In genomic region chr17:29732209-29732608, GRCh38 we compare ENCODE assay signal across 1 cellular context.
TF ChIP-seq lines count a peak whose summit lies in the region.

No MANE protein-coding gene starts in this region.

TF ChIP-seq in HCT116, 20 proteins besides CTCF, POLR2A, EP300 and RAD21:
- TF ChIP-seq ZBTB33 (IDR thresholded peaks at IDR 0.05; ENCODE audit: extremely low read depth, insufficient replicate concordance, low read length) (no peak), CBX3 (IDR thresholded peaks at IDR 0.05; ENCODE audit: low read depth) (no peak), POLR2AphosphoS5 (IDR thresholded peaks at IDR 0.05; ENCODE audit: low read depth, low read length) (no peak), MAX (IDR thresholded peaks at IDR 0.05) (no peak), SRF (IDR thresholded peaks at IDR 0.05; ENCODE audit: low read depth) (no peak), ZFX (IDR thresholded peaks at IDR 0.05) (no peak), FOSL1 (IDR thresholded peaks at IDR 0.05; ENCODE audit: low read depth) (no peak), REST (IDR thresholded peaks at IDR 0.05; ENCODE audit: low read depth) (no peak), ATF3 (IDR thresholded peaks at IDR 0.05) (no peak), YY1 (IDR thresholded peaks at IDR 0.05; ENCODE audit: extremely low read depth, insufficient replicate concordance, low read depth, low read length) (no peak), ELF1 (IDR thresholded peaks at IDR 0.05; ENCODE audit: borderline replicate concordance, low read depth) (no peak), ZNF274 (IDR thresholded peaks at IDR 0.05; ENCODE audit: low read depth, low read length) (no peak), SP1 (IDR thresholded peaks at IDR 0.05; ENCODE audit: low read depth) (no peak)
